ENCODE assay signal across 8 cellular contexts in genomic region chr19:18328340-18329034, GRCh38. TPM values are rescaled to one million over a fixed set of nuclear protein-coding genes. Genes with fewer than 3 reads are reported as not detected.
DNase-seq lines count a peak whose midpoint lies in the region; ATAC-seq and TF ChIP-seq lines count a peak whose summit lies in the region.

No MANE protein-coding gene starts in this region.

- peak overlapping the region; percentile 39 for H3K4me3 Mint-ChIP-seq in Calu3 (ENCODE audit: low read depth, unreplicated experiment)

- CTCF ChIA-PET in Calu3 (lab: Charles Lee) = interaction anchor here (0.6 to 2.9 kb wide), 9 partner anchors 11 to 120 kb away, joined by 3 to 31 read pairs (median 4); a partner anchor contains a TSS

- H3K27ac ChIP-seq in OCI-LY1 (ENCODE audit: low read depth, low read length, poor library complexity, severe bottlenecking) (no peak overlapping the region), mucosa of rectum (ENCODE audit: low read depth in 2 of 2, low read length in 2 of 2) (peak overlapping the region; percentile 65 to 69)

- H3K79me2 ChIP-seq in OCI-LY1 (ENCODE audit: insufficient read depth, low read length) = no peaks in the 10 kb centered on the region

- H3K9me3 Mint-ChIP-seq in Calu3 (ENCODE audit: low read depth, unreplicated experiment) = no peaks in the 10 kb centered on the region

- H3K9me3 ChIP-seq in OCI-LY1 (ENCODE audit: low read length) (no peaks in the 10 kb centered on the region), mucosa of rectum (ENCODE audit: control insufficient read depth in 2 of 2, low read length in 2 of 2) (no peaks in the 10 kb centered on the region)

- no peak overlapping the region for H2AFZ ChIP-seq in OCI-LY1 (ENCODE audit: low read length)

- H3K4me2 ChIP-seq in OCI-LY1 (ENCODE audit: low read length) = peak overlapping the region; percentile 55

- H3F3A ChIP-seq in OCI-LY1 (ENCODE audit: insufficient read depth, low read length) = 0 out of 2 replicates have a peak, but pooled peaks cover 4% of the 10 kb centered on the region

- TF ChIP-seq CTCF in Calu3 (IDR thresholded peaks at IDR 0.05; ENCODE audit: unreplicated experiment) = peak; percentile 45
- peak; percentile 92 for TF ChIP-seq CTCF in OCI-LY1 (IDR thresholded peaks at IDR 0.05; ENCODE audit: low read length)
- TF ChIP-seq CTCF in epithelial cell of proximal tubule (conservative IDR thresholded peaks at IDR 0.05; ENCODE audit: low read depth, low read length) = peak; percentile 93

- H3K4me3 ChIP-seq in OCI-LY1 (ENCODE audit: low read depth, low read length, poor library complexity, severe bottlenecking) = peak overlapping the region; percentile 26
- H3K4me3 ChIP-seq in epithelial cell of proximal tubule (ENCODE audit: low read depth, low read length) = peak overlapping the region; percentile 43
- H3K4me3 ChIP-seq in mucosa of rectum (ENCODE audit: low read length in 2 of 2) = peak overlapping the region; percentile 36 to 76

- peak; percentile 88 for ATAC-seq in GM21423 (IDR thresholded peaks at IDR 0.05; ENCODE audit: unreplicated experiment)

- H3K36me3 ChIP-seq in OCI-LY1 (ENCODE audit: insufficient read depth, low read length) (no peaks in the 10 kb centered on the region), mucosa of rectum (ENCODE audit: control insufficient read depth in 2 of 2, insufficient read depth in 2 of 2, low read length in 2 of 2) (no peaks in the 10 kb centered on the region)

- H3K9me2 ChIP-seq in OCI-LY1 (ENCODE audit: low read depth, low read length) = no peaks in the 10 kb centered on the region

- H3K4me1 ChIP-seq in OCI-LY1 (ENCODE audit: insufficient read depth, low read length, severe bottlenecking) (peaks cover 12% of the 10 kb centered on the region), mucosa of rectum (ENCODE audit: control insufficient read depth in 2 of 2, insufficient read depth in 2 of 2, low read length in 2 of 2) (peaks cover 18% of the 10 kb centered on the region in 2 donors)

- no peak overlapping the region; the same call in 1 of the 2 replicates for H3K9ac ChIP-seq in OCI-LY1 (ENCODE audit: low read length)
- peak overlapping the region; percentile 52 to 66 for H3K9ac ChIP-seq in mucosa of rectum (ENCODE audit: low read depth in 1 of 2, low read length in 2 of 2)

- BruUV-seq in Calu3 (replicated peaks; lab: Mats Ljungman, UMichigan) = no TSS peak

- intact Hi-C loops in Calu3 (cut with micrococcal nuclease; ENCODE audit: unreplicated experiment) = no loop called here

- H3K27me3 ChIP-seq in OCI-LY1 (ENCODE audit: insufficient read depth, low read length) = peaks cover 7% of the 10 kb centered on the region; the same call in 1 of the 2 replicates
- H3K27me3 ChIP-seq in mucosa of rectum (ENCODE audit: control insufficient read depth in 2 of 2, insufficient read depth in 2 of 2, low read length in 2 of 2) = no peaks in the 10 kb centered on the region

- H3K4me1 Mint-ChIP-seq in Calu3 (ENCODE audit: low read depth, unreplicated experiment) = peaks cover 6% of the 10 kb centered on the region

- H4K20me1 ChIP-seq in OCI-LY1 (ENCODE audit: insufficient read depth, low read length) = no peaks in the 10 kb centered on the region

- peak overlapping the region; percentile 76 for H3K27ac Mint-ChIP-seq in Calu3 (ENCODE audit: unreplicated experiment)

- no peaks in the 10 kb centered on the region for H3K27me3 Mint-ChIP-seq in Calu3 (ENCODE audit: unreplicated experiment)

- DNase-seq in Calu3 (peak; percentile 79), HuH-7.5 (ENCODE audit: low spot score) (peak; percentile 98), activated T-cell treated with anti-CD3 and anti-CD28 coated beads for 24 hours (ENCODE audit: low read depth) (peak; percentile 83), epithelial cell of proximal tubule (ENCODE audit: low read depth) (peak; percentile 96)
- peak; percentile 85 for DNase-seq in stimulated activated CD8-positive, alpha-beta memory T cell treated with anti-CD3 and anti-CD28 coated beads, Interleukin-4, amount 100 ng/mL, for 48 hours

- H3K36me3 Mint-ChIP-seq in Calu3 (ENCODE audit: insufficient read depth, unreplicated experiment) = peaks cover 5% of the 10 kb centered on the region

RNA-seq across cellular contexts. Expression of gene LSM4, which starts 5.6 kb away (rescaled TPM):
- total RNA-seq in Calu3 (2022) = 111 and 115 TPM in 2 replicates
- total RNA-seq in epithelial cell of proximal tubule = 490 and 620 TPM in 2 replicates

RNA-seq across cellular contexts. Expression of gene PGPEP1, which starts 11.9 kb away (rescaled TPM):
- total RNA-seq in Calu3 (2022) (27.9 and 42.0 TPM in 2 replicates), epithelial cell of proximal tubule (5.4 and 7.5 TPM in 2 replicates)

RNA-seq across cellular contexts. Expression of gene JUND, which starts 47.1 kb away (rescaled TPM):
- 44.9 and 60.9 TPM in 2 replicates for total RNA-seq in Calu3 (2022)
- total RNA-seq in epithelial cell of proximal tubule = 266 and 341 TPM in 2 replicates

RNA-seq across cellular contexts. Expression of gene IQCN, which starts 54.2 kb away (rescaled TPM):
- 1.5 and 1.6 TPM in 2 replicates for total RNA-seq in Calu3 (2022)
- total RNA-seq in epithelial cell of proximal tubule = 0.07 and 1.3 TPM in 2 replicates

RNA-seq across cellular contexts. Expression of gene GDF15, which starts 57.5 kb away (rescaled TPM):
- 56.6 and 80.3 TPM in 2 replicates for total RNA-seq in Calu3 (2022)
- 76.3 and 262 TPM in 2 replicates for total RNA-seq in epithelial cell of proximal tubule
